23 cellular contexts compared by ENCODE assay signal in genomic region chr4:183624548-183624947, GRCh38. TPM values are rescaled to one million over a fixed set of nuclear protein-coding genes. Genes with fewer than 3 reads are reported as not detected.
DNase-seq lines count a peak whose midpoint lies in the region; ATAC-seq and TF ChIP-seq lines count a peak whose summit lies in the region.
"Had no signal": no experiment of that assay in that cellular context is flagged by ENCODE, and none has a peak within 500 bp of the region (broad histone marks: within the 10 kb centered on the region; RNA-seq: fewer than 3 reads in every experiment).

No MANE protein-coding gene starts in this region.

- POLR2A ChIA-PET in RWPE1 (lab: Yijun Ruan, JAX; ENCODE audit: low non-redundant PET) = interaction anchor here (1.2 kb wide), 1 partner anchor 178 kb away, joined by 3 read pairs; no protein-coding TSS in a partner anchor

- H3K4me3 ChIP-seq in epithelial cell of esophagus (ENCODE audit: low read length) = no peak overlapping the region
- H3K4me3 ChIP-seq in mucosa of descending colon = no peak overlapping the region
- H3K4me3 ChIP-seq: GM23338, HAP-1, SK-N-MC had no signal

- H3K4me1 ChIP-seq in mucosa of descending colon (ENCODE audit: low read depth) = no peaks in the 10 kb centered on the region
- H3K4me1 ChIP-seq: HAP-1 had no signal

- TF ChIP-seq CTCF in RWPE1 (conservative IDR thresholded peaks at IDR 0.05; ENCODE audit: low read depth) = no peak
- TF ChIP-seq CTCF in epithelial cell of esophagus (IDR thresholded peaks at IDR 0.05; ENCODE audit: insufficient read depth, low read depth, low read length, missing control alignments) = no peak
- no peak for TF ChIP-seq CTCF in mucosa of descending colon (IDR thresholded peaks at IDR 0.05)

- intact Hi-C loops in mucosa of descending colon (cut with DNase I, micrococcal nuclease) = no loop called here

- peak; percentile 25 for ATAC-seq in mucosa of descending colon
- ATAC-seq in GM21447 (IDR thresholded peaks at IDR 0.05; ENCODE audit: unreplicated experiment) = no peak
- no peak for ATAC-seq in GM18870 (IDR thresholded peaks at IDR 0.05; ENCODE audit: unreplicated experiment)
- no peak for ATAC-seq in GM21717 (IDR thresholded peaks at IDR 0.05; ENCODE audit: unreplicated experiment)
- ATAC-seq: GM23338, Panc1 had no signal

- CTCF ChIA-PET in RWPE1 (lab: Yijun Ruan, JAX) = no interaction called here

- peak; percentile 23 for DNase-seq in RWPE1 (ENCODE audit: low spot score)
- peak; percentile 75 for DNase-seq in epithelial cell of esophagus (ENCODE audit: low read depth)
- DNase-seq in mucosa of descending colon = no peak
- DNase-seq in NCI-H2029 treated with DMSO at 0.1 percent for 48 hours (lab: John Stamatoyannopoulos, UW) = no peak
- DNase-seq: C1 segment of cervical spinal cord, Calu3, DMS79 treated with DMSO at 0.1 percent for 48 hours, GF-D8, NCI-H1048, NCI-H1417, NCI-H1694, NCI-H2081, NCI-H2227 treated with DMSO at 0.1 percent for 48 hours, NCI-H526 treated with DMSO at 0.1 percent for 48 hours, SIG-M5 had no signal

- no peaks in the 10 kb centered on the region for H3K36me3 ChIP-seq in mucosa of descending colon (ENCODE audit: low read depth)
- H3K36me3 ChIP-seq: HAP-1 had no signal

- H3K9me3 ChIP-seq in mucosa of descending colon = no peaks in the 10 kb centered on the region
- H3K9me3 ChIP-seq: HAP-1 had no signal

- H3K27ac ChIP-seq in RWPE1 = no peak overlapping the region
- H3K27ac ChIP-seq: HL-60, SK-N-MC had no signal

RNA-seq across cellular contexts. Expression of gene RWDD4, which starts 34.4 kb away (rescaled TPM):
- total RNA-seq in mucosa of descending colon = 10 to 100 TPM; 14.7 to 18.6 (median 15.0) TPM

RNA-seq across cellular contexts. Expression of gene TRAPPC11, which starts 34.5 kb away (rescaled TPM):
- total RNA-seq in mucosa of descending colon = 10 to 100 TPM; 27.7 to 35.8 (median 34.3) TPM

Comparison
In these comparisons a context has a peak if more than half of its experiments do, and no peak if none do; other contexts are left out.
1. DNase-seq: peak in RWPE1 (single experiment) and epithelial cell of esophagus (single experiment); none in mucosa of descending colon (0 of 3) and NCI-H2029 treated with DMSO at 0.1 percent for 48 hours (single experiment).